In the genomic region with DNA sequence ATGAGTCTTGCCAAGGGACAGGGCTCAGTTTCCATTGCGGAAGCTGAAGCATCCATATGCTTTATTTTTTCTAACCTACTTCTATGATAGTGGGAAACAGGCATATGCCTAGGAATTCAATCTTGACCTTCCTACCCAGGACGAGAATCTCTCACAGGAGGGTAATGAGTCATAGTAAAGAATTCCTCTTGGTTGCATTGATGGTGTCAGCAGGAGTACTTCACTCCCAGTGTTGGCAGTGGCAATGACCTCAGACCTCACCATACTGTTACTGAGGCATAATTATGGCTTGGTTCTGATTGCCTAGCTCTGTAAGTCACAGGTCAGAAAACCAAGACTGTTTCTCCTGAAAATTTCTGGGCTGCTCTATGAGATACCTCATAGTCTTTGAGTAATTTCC, we compare ENCODE assay signal across 12 cellular contexts.
DNase-seq lines count a peak whose midpoint lies in the region; ATAC-seq and TF ChIP-seq lines count a peak whose summit lies in the region.
"Had no signal": no experiment of that assay in that cellular context is flagged by ENCODE, and none has a peak within 500 bp of the region (broad histone marks: within the 10 kb centered on the region; RNA-seq: fewer than 3 reads in every experiment).

No MANE protein-coding gene starts in this region.

- no peaks in the 10 kb centered on the region for H3K36me3 ChIP-seq in GM23248 (ENCODE audit: low read depth)

- H3K9me3 ChIP-seq in GM23248 (ENCODE audit: low read depth), result no peaks in the 10 kb centered on the region

- no peak for ATAC-seq in HG03442 (IDR thresholded peaks at IDR 0.05; ENCODE audit: unreplicated experiment)
- ATAC-seq: naive thymus-derived CD4-positive, alpha-beta T cell had no signal

- no peaks in the 10 kb centered on the region for H3K27me3 ChIP-seq in GM23248 (replicated peaks; ENCODE audit: insufficient read depth)

- H2AFZ ChIP-seq in GM23248, result no peak overlapping the region

- no peak overlapping the region for H3K9ac ChIP-seq in GM23248
- H3K9ac ChIP-seq: KMS-11 had no signal

- peak; percentile 40 for DNase-seq in GM23248
- DNase-seq in RKO (ENCODE audit: low spot score), result peak; percentile 19
- DNase-seq in fibroblast of gingiva (ENCODE audit: low read depth), result peak; percentile 53
- peak; percentile 81 for DNase-seq in retinal pigment epithelial cell (ENCODE audit: low read depth)
- no peak for DNase-seq in activated CD4-positive, alpha-beta T cell treated with anti-CD3 and anti-CD28 coated beads, Interleukin-2, amount 50 U/mL, for 1 hour
- no peak for DNase-seq in putamen (ENCODE audit: low spot score)
- no peak for DNase-seq in cardiac septum (ENCODE audit: low spot score)
- DNase-seq: naive thymus-derived CD4-positive, alpha-beta T cell; NCI-H345; stimulated activated CD4-positive, alpha-beta T cell treated with anti-CD3 and anti-CD28 coated beads, Interleukin-1b, Interleukin-23, amount 100 ng/mL, for 48 hours had no signal

- no peaks in the 10 kb centered on the region for H3K9me2 ChIP-seq in GM23248 (ENCODE audit: insufficient read depth)

- H4K20me1 ChIP-seq in GM23248 (ENCODE audit: insufficient read depth), result no peaks in the 10 kb centered on the region

- in situ Hi-C loops in GM23248 (cut with MboI), result no loop called here

- H3F3A ChIP-seq in GM23248 (ENCODE audit: insufficient read depth), result no peaks in the 10 kb centered on the region

- intact Hi-C loops in cardiac septum (cut with DNase I), result no loop called here

- H3K4me3 ChIP-seq in GM23248, result no peak overlapping the region
- H3K4me3 ChIP-seq in retinal pigment epithelial cell (ENCODE audit: low read length), result no peak overlapping the region

- no peak overlapping the region for H3K27ac ChIP-seq in GM23248
- H3K27ac ChIP-seq: KMS-11 had no signal

- TF ChIP-seq CTCF in retinal pigment epithelial cell (conservative IDR thresholded peaks at IDR 0.05; ENCODE audit: low read depth, low read length), result no peak

- WGBS in GM23248 (ENCODE audit: low coverage in 1 of 2, low lambda C conversion rate in 2 of 2, missing lambda C conversion rate in 2 of 2), 2 experiments, result 45 to 50% methylated on average over 2 of the region's 2 CpGs

- H3K4me1 ChIP-seq in GM23248 (ENCODE audit: insufficient read depth), result no peaks in the 10 kb centered on the region

- no peak overlapping the region for H3K4me2 ChIP-seq in GM23248 (ENCODE audit: unreplicated experiment)
- H3K4me2 ChIP-seq: KMS-11 had no signal

- H3K79me2 ChIP-seq in GM23248 (ENCODE audit: insufficient read depth), result no peaks in the 10 kb centered on the region

Comparison
In these comparisons a context has a peak if more than half of its experiments do, and no peak if none do; other contexts are left out.
1. DNase-seq: peak in GM23248 (single experiment), RKO (single experiment), fibroblast of gingiva (single experiment) and retinal pigment epithelial cell (single experiment); none in activated CD4-positive, alpha-beta T cell treated with anti-CD3 and anti-CD28 coated beads, Interleukin-2, amount 50 U/mL, for 1 hour (single experiment), putamen (single experiment) and cardiac septum (single experiment).